9 cellular contexts compared by ENCODE assay signal in the genomic region with DNA sequence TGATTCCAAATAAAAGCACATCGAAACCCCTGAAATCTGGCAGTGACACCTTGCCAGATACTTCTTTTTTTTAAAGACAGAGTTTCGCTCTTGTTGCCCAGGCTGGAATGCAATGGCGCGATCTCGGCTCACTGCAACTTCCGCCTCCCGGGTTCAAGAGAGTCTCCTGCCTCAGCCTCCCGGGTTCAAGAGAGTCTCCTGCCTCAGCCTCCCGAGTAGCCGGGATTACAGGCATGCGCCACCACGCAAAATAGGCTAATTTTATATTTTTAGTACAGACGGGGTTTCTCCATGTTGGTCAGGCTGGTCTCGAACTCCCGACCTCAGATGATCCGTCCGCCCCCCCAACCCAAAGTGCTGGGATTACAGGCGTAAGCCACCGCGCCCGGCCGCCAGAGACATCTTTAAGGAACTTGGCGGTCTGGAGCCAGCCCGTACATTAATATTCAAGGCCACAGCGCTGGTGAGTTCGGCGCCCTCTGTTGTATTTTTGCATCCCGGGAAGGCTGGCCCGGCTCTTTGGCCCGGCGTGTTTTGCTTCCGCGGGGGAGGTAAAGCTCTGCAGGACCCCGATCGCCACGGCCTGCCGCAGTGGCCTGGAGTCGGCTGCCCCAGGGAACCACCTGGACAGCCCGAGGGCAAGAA. TPM values are rescaled to one million over a fixed set of nuclear protein-coding genes. Genes with fewer than 3 reads are reported as not detected.
DNase-seq lines count a peak whose midpoint lies in the region; ATAC-seq, FAIRE-seq and TF ChIP-seq lines count a peak whose summit lies in the region.
"Not testable (repeated sequence)": the region's sequence is repeated elsewhere in the genome, so short reads cannot be mapped to it uniquely, and the experiment has no call there.
"Had no signal": no experiment of that assay in that cellular context is flagged by ENCODE, and none has a peak within 500 bp of the region (broad histone marks: within the 10 kb centered on the region; RNA-seq: fewer than 3 reads in every experiment).

No MANE protein-coding gene starts in this region.

- CTCF ChIA-PET in HepG2 (lab: Yijun Ruan, JAX; ENCODE audit: low intra/inter-chr PET ratio, low total read pairs): interaction anchor here (0.8 kb wide), 1 partner anchor 98 kb away, joined by 3 read pairs; no protein-coding TSS in a partner anchor

- not testable (repeated sequence) for BruUV-seq in HepG2 (replicated peaks; lab: Mats Ljungman, UMichigan)

- intact Hi-C loops in breast epithelium (cut with DNase I; ENCODE audit: low total_unique reads): not testable (repeated sequence)
- intact Hi-C loops in HepG2 (cut with micrococcal nuclease; ENCODE audit: unreplicated experiment): loop anchor here (2.0 kb wide), 1 partner anchor 57 kb away; no protein-coding TSS in a partner anchor

- H3K9me3 ChIP-seq in T-helper 17 cell (ENCODE audit: control insufficient read depth, low read length, poor library complexity, severe bottlenecking); breast epithelium; HepG2 (ENCODE audit: low read length); thymus (ENCODE audit: control insufficient read depth): not testable (repeated sequence)

- H3K27ac Mint-ChIP-seq in IgD-negative memory B cell (peak overlapping the region; percentile 81 to 97 (median 96)), osteocyte (ENCODE audit: unreplicated experiment) (peak overlapping the region; percentile 38)
- H3K27ac Mint-ChIP-seq in T-helper 17 cell: not testable (repeated sequence)

- H3K4me3 ChIP-seq in breast epithelium (peak overlapping the region; percentile 56 to 99 (median 75)), foreskin fibroblast (ENCODE audit: low read depth in 1 of 2, low read length in 2 of 2) (peak overlapping the region; percentile 54 to 61), HepG2 (replicated peaks in 1 of 3; ENCODE audit: insufficient read depth in 1 of 3, low read depth in 2 of 3, low read length in 3 of 3) (peak overlapping the region; percentile 86 to 91 (median 91)), thymus (ENCODE audit: low read length) (peak overlapping the region; percentile 48)

- H3K27ac ChIP-seq in breast epithelium (peak overlapping the region; percentile 88 to 99), HepG2 (ENCODE audit: extremely low read length, insufficient read depth, low read length) (peak overlapping the region; percentile 20), thymus (ENCODE audit: low read depth) (peak overlapping the region; percentile 52)

- DNase-seq in CD1c-positive myeloid dendritic cell (ENCODE audit: extremely low spot score): peak; percentile 55
- not testable (repeated sequence) for DNase-seq in T-helper 17 cell; breast epithelium (ENCODE audit: low spot score in 2 of 2); HepG2 (ENCODE audit: low spot score); osteocyte (ENCODE audit: extremely low spot score, unreplicated experiment)
- DNase-seq in foreskin fibroblast: peak; percentile 12 to 66

- not testable (repeated sequence) for TF ChIP-seq EP300 in HepG2 (IDR thresholded peaks at IDR 0.05; ENCODE audit: low read depth in 2 of 2, low read length in 2 of 2); HepG2 (CRISPR knock-in tag; IDR thresholded peaks at IDR 0.05; ENCODE audit: borderline replicate concordance)

- peak overlapping the region; percentile 85 to 97 (median 92) for H3K4me3 Mint-ChIP-seq in IgD-negative memory B cell
- H3K4me3 Mint-ChIP-seq in T-helper 17 cell: peak overlapping the region; percentile 79
- H3K4me3 Mint-ChIP-seq in osteocyte (ENCODE audit: unreplicated experiment): peak overlapping the region; percentile 75

- peaks cover 26 to 42% (median 31%) of the 10 kb centered on the region in 3 donors for H3K4me1 Mint-ChIP-seq in IgD-negative memory B cell
- H3K4me1 Mint-ChIP-seq in T-helper 17 cell: not testable (repeated sequence)
- H3K4me1 Mint-ChIP-seq in osteocyte (ENCODE audit: unreplicated experiment): peaks cover 44% of the 10 kb centered on the region

- not testable (repeated sequence) for TF ChIP-seq RAD21 in HepG2 (CRISPR knock-in tag; IDR thresholded peaks at IDR 0.05)

- H3K9ac ChIP-seq in HepG2 (ENCODE audit: insufficient read depth, low read depth, low read length): peak overlapping the region; percentile 85; the same call in 1 of the 2 replicates

- peaks cover 32% of the 10 kb centered on the region for H4K20me1 ChIP-seq in HepG2 (ENCODE audit: insufficient read depth, low read length)

- not testable (repeated sequence) for H3K9me3 Mint-ChIP-seq in IgD-negative memory B cell; osteocyte (ENCODE audit: unreplicated experiment)

- not testable (repeated sequence) for TF ChIP-seq CTCF in breast epithelium (IDR thresholded peaks at IDR 0.05); HepG2 (CRISPR knock-in tag; IDR thresholded peaks at IDR 0.05); osteocyte (IDR thresholded peaks at IDR 0.05)
- peak; percentile 7 for TF ChIP-seq CTCF in foreskin fibroblast (IDR thresholded peaks at IDR 0.05; ENCODE audit: low read depth, low read length)

- peak overlapping the region; percentile 82 for H3K4me2 ChIP-seq in HepG2 (ENCODE audit: low read depth, low read length)

- in situ Hi-C loops in HepG2 (cut with HindIII; ENCODE audit: extremely low pct_ligation_motif_present, low pct_unique_long_range_greater_than_20kb): loop anchor here (5.0 kb wide), 1 partner anchor 97 kb away; no protein-coding TSS in a partner anchor

- not testable (repeated sequence) for H3K27me3 Mint-ChIP-seq in IgD-negative memory B cell
- H3K27me3 Mint-ChIP-seq in T-helper 17 cell (peaks cover 62% of the 10 kb centered on the region), osteocyte (ENCODE audit: unreplicated experiment) (peaks cover 19% of the 10 kb centered on the region)

- H3K4me1 ChIP-seq in breast epithelium; thymus (ENCODE audit: control insufficient read depth, insufficient read depth, low read length): not testable (repeated sequence)
- peaks cover 76% of the 10 kb centered on the region for H3K4me1 ChIP-seq in HepG2 (ENCODE audit: insufficient read depth, low read length)

- not testable (repeated sequence) for H3K36me3 ChIP-seq in breast epithelium; HepG2 (replicated peaks in 1 of 2; ENCODE audit: control insufficient read depth in 1 of 2, insufficient read depth in 2 of 2, low read length in 2 of 2); thymus (ENCODE audit: control insufficient read depth, insufficient read depth)

- peaks cover 39% of the 10 kb centered on the region for H3K79me2 ChIP-seq in HepG2 (ENCODE audit: insufficient read depth, low read length)

- not testable (repeated sequence) for FAIRE-seq in HepG2 (lab: Jason Lieb, UNC)

- ATAC-seq in T-helper 17 cell, HepG2: not testable (repeated sequence)

- not testable (repeated sequence) for H3K36me3 Mint-ChIP-seq in IgD-negative memory B cell; T-helper 17 cell (ENCODE audit: low read depth); osteocyte (ENCODE audit: unreplicated experiment)

- not testable (repeated sequence) for TF ChIP-seq POLR2A in breast epithelium (IDR thresholded peaks at IDR 0.05); HepG2 (IDR thresholded peaks at IDR 0.05; ENCODE audit: insufficient read depth in 1 of 2, low read depth in 2 of 2, low read length in 2 of 2)

- not testable (repeated sequence) for H3K27me3 ChIP-seq in breast epithelium
- H3K27me3 ChIP-seq in HepG2 (ENCODE audit: control insufficient read depth in 1 of 2, insufficient read depth in 2 of 2, low read length in 2 of 2) (peaks cover 2 to 44% of the 10 kb centered on the region in 2 experiments; a peak in 4 of 5 replicates), thymus (ENCODE audit: control insufficient read depth, insufficient read depth) (peaks cover 69% of the 10 kb centered on the region)

- POLR2A ChIA-PET in HepG2 (lab: Yijun Ruan, JAX): interaction anchor here (1.8 to 3.1 kb wide), 3 partner anchors 30 to 58 kb away, joined by 5 to 10 read pairs (median 7); no protein-coding TSS in a partner anchor

- not testable (repeated sequence) for H2AFZ ChIP-seq in HepG2 (ENCODE audit: low read length)

- WGBS in HepG2 (ENCODE audit: low lambda C conversion rate): 2% methylated on average over 27 of the region's 39 CpGs
- 10% methylated on average over 39 of the region's 39 CpGs for WGBS in thymus

RNA-seq across cellular contexts. Expression of gene CHST15, which starts 0.5 kb away (rescaled TPM):
- polyA plus RNA-seq in IgD-negative memory B cell (15.4 TPM), HepG2 (2011; rRNA removed) (94.7 and 113 TPM in 2 replicates), thymus (7.7 TPM)
- total RNA-seq in T-helper 17 cell (1 to 10 TPM in 1 of 2 donors, under 1 TPM in 1; 0.26 to 3.3 TPM), breast epithelium (10 to 100 TPM; 19.0 to 57.8 (median 56.4) TPM), HepG2 (2016; rRNA removed; fragmentation: Illumina TruSeq; extraction: Trizol) (1.1 and 1.4 TPM in 2 replicates), osteocyte (66.3 and 73.6 TPM in 2 replicates)
- total RNA-seq in HepG2 (2016; cell fraction: cytosol; rRNA removed; fragmentation: Illumina TruSeq; extraction: Trizol; ENCODE audit: low read depth): 1.0 and 1.2 TPM in 2 replicates
- 1.4 and 1.5 TPM in 2 replicates for total RNA-seq in HepG2 (2016; cell fraction: insoluble cytoplasmic fraction; rRNA removed; fragmentation: Illumina TruSeq; extraction: Trizol)
- 2.7 and 2.9 TPM in 2 replicates for total RNA-seq in HepG2 (2016; cell fraction: membrane; rRNA removed; fragmentation: Illumina TruSeq; extraction: Trizol)
- total RNA-seq in HepG2 (2016; cell fraction: nucleus; rRNA removed; fragmentation: Illumina TruSeq; extraction: Trizol): 1.1 and 1.9 TPM in 2 replicates
- 101 and 112 TPM in 2 replicates for polyA plus RNA-seq in HepG2 (2011; cell fraction: cytosol; rRNA removed)
- polyA plus RNA-seq in HepG2 (2011; cell fraction: nucleus; rRNA removed): 181 and 188 TPM in 2 replicates
- 46.0 and 71.6 TPM in 2 replicates for polyA plus RNA-seq in HepG2 (2012)
- 0.27 and 0.52 TPM in 2 replicates for polyA plus RNA-seq in HepG2 (2016; cell fraction: cytosol; fragmentation: Illumina TruSeq; extraction: Trizol; ENCODE audit: low read depth)
- polyA plus RNA-seq in HepG2 (2016; cell fraction: insoluble cytoplasmic fraction; fragmentation: Illumina TruSeq; extraction: Trizol; ENCODE audit: low read depth): 1.4 TPM in 2 replicates
- polyA plus RNA-seq in HepG2 (2016; cell fraction: membrane; fragmentation: Illumina TruSeq; extraction: Trizol; ENCODE audit: low read depth): 0.68 and 0.92 TPM in 2 replicates
- polyA plus RNA-seq in HepG2 (2016; cell fraction: nucleus; fragmentation: Illumina TruSeq; extraction: Trizol; ENCODE audit: insufficient read depth, low read depth): 1.1 and 1.9 TPM in 2 replicates
- 10.5 and 261 TPM in 2 replicates for polyA minus RNA-seq in HepG2 (2011; rRNA and poly(A)+ RNA removed; ENCODE audit: low replicate concordance)
- 111 and 123 TPM in 2 replicates for polyA minus RNA-seq in HepG2 (2011; cell fraction: cytosol; rRNA and poly(A)+ RNA removed)
- 241 and 251 TPM in 2 replicates for polyA minus RNA-seq in HepG2 (2011; cell fraction: nucleus; rRNA and poly(A)+ RNA removed)
- total RNA-seq: activated T-helper 2 cell treated with anti-CD3 and anti-CD28 coated beads, Interferon-gamma antibody, Interleukin-2, Interleukin-4, amounts not matched to agents 10 μg/mL and 5 μg/mL and 100 μg/mL, durations not matched to agents 14 hours and 24 hours and 36 hours had no signal

Comparison
In these comparisons a context has a peak if more than half of its experiments do, and no peak if none do; other contexts are left out.
1. H3K27ac ChIP-seq: peak in every context shown above with its lines; median percentile 94 in breast epithelium; 52 in thymus; 20 in HepG2.
2. RNA of gene CHST15, which starts 0.5 kb away (total RNA-seq): 66.3 to 73.6 TPM in osteocyte and 19.0 to 57.8 TPM in breast epithelium; 0.26 to 3.3 TPM in T-helper 17 cell and 1.0 to 2.9 TPM in HepG2; every median in the first group is over 4 times any median in the second.
3. Peak in every context shown above with its lines, with median percentiles within 50 percentile points of each other: H3K4me3 Mint-ChIP-seq and H3K4me3 ChIP-seq.